Comparison of ENCODE assay signal across 8 cellular contexts in the genomic region with DNA sequence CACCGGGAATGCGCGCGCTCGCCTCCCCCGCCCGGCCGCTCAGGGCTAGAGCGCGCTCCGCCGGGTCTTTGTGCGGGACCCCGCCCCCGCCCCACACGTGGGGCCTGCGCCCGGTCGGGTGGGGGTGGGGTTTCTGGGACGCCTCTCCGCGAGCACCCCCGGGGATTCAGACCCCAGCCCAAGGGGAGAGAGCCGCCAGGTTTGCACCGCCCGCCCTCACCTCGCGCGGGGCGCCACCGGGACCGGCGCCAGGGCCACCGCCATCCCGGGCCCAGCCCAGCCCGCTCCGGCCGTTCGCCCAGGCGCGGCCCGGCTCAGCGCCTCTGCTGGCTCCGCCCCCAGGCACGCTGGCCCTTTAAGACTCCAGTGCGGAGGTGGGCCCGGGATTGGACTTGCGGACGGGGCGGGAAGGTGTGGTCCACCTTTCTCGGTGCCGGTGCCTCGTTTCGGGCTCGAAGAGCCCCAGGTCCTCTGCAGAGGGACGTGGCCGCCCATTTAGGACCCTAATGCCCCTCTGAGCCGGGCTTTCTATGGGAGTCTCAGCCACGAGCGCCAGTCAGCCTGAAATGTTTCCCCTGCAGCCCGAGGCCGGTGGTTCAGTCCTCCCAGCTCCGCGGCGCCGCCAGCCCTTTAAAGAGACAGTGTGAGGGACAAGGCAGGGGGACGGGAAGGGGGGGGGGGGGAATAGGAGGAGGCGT. TPM values are rescaled to one million over a fixed set of nuclear protein-coding genes. Genes with fewer than 3 reads are reported as not detected.
DNase-seq lines count a peak whose midpoint lies in the region; ATAC-seq and TF ChIP-seq lines count a peak whose summit lies in the region.

No MANE protein-coding gene starts in this region.

- peak overlapping the region; percentile 98 for H3K27ac ChIP-seq in cingulate gyrus (ENCODE audit: low read depth, low read length)

- peak overlapping the region; percentile 71 for H3K4me3 ChIP-seq in AG10803 (ENCODE audit: low read length)

- ATAC-seq in GM19025 (IDR thresholded peaks at IDR 0.05; ENCODE audit: low read depth, unreplicated experiment), result peak; percentile 82
- ATAC-seq in HG03175 (IDR thresholded peaks at IDR 0.05; ENCODE audit: unreplicated experiment), result peak; percentile 82
- ATAC-seq in left lobe of liver, result peak; percentile 84

- DNase-seq in AG10803 (ENCODE audit: low read depth), result peak; percentile 84
- DNase-seq in NCI-H460 (ENCODE audit: extremely low read depth, low read depth), result peak; percentile 77
- DNase-seq in activated CD4-positive, alpha-beta T cell treated with anti-CD3 and anti-CD28 coated beads for 4 hours, result peak; percentile 82 to 85
- DNase-seq in left lobe of liver (ENCODE audit: low spot score), result peak; percentile 91
- peak; percentile 82 for DNase-seq in stimulated activated CD4-positive, alpha-beta T cell treated with anti-CD3 and anti-CD28 coated beads, Interleukin-1b, Interleukin-23, amount 100 ng/mL, for 48 hours

- TF ChIP-seq CTCF in AG10803 (conservative IDR thresholded peaks at IDR 0.05; ENCODE audit: low read length), result no peak

RNA-seq across cellular contexts. Expression of gene HYAL2, which starts 1.2 kb away (rescaled TPM):
- 19.9 and 28.5 TPM in 2 replicates for total RNA-seq in NCI-H460 (2014; rRNA removed; shearing (Covaris generic))
- polyA plus RNA-seq in NCI-H460 (2014; cell fraction: nucleus; rRNA removed), result 73.3 and 105 TPM in 2 replicates
- total RNA-seq in left lobe of liver, result 21.6 TPM

RNA-seq across cellular contexts. Expression of gene TUSC2, which starts 6.7 kb away (rescaled TPM):
- total RNA-seq in NCI-H460 (2014; rRNA removed; shearing (Covaris generic)), result 15.4 and 17.6 TPM in 2 replicates
- 28.0 and 64.0 TPM in 2 replicates for polyA plus RNA-seq in NCI-H460 (2014; cell fraction: nucleus; rRNA removed)
- total RNA-seq in left lobe of liver, result 15.0 TPM

RNA-seq across cellular contexts. Expression of gene HYAL1, which starts 17.9 kb away (rescaled TPM):
- 5.9 and 6.2 TPM in 2 replicates for total RNA-seq in NCI-H460 (2014; rRNA removed; shearing (Covaris generic))
- 12.0 and 17.1 TPM in 2 replicates for polyA plus RNA-seq in NCI-H460 (2014; cell fraction: nucleus; rRNA removed)
- 140 TPM for total RNA-seq in left lobe of liver

RNA-seq across cellular contexts. Expression of gene RASSF1, which starts 19.3 kb away (rescaled TPM):
- total RNA-seq in NCI-H460 (2014; rRNA removed; shearing (Covaris generic)), result 8.9 and 9.4 TPM in 2 replicates
- polyA plus RNA-seq in NCI-H460 (2014; cell fraction: nucleus; rRNA removed), result 47.6 and 50.3 TPM in 2 replicates
- total RNA-seq in left lobe of liver, result 6.4 TPM

RNA-seq across cellular contexts. Expression of gene HYAL3, which starts 22.1 kb away (rescaled TPM):
- total RNA-seq in NCI-H460 (2014; rRNA removed; shearing (Covaris generic)), result 13.0 and 15.1 TPM in 2 replicates
- 12.4 and 15.8 TPM in 2 replicates for polyA plus RNA-seq in NCI-H460 (2014; cell fraction: nucleus; rRNA removed)
- 2.9 TPM for total RNA-seq in left lobe of liver

Comparison
In these comparisons a context has a peak if more than half of its experiments do, and no peak if none do; other contexts are left out.
1. Peak in every context shown above with its lines: DNase-seq, ATAC-seq, H3K4me3 ChIP-seq and H3K27ac ChIP-seq.
2. RNA of gene HYAL1, which starts 17.9 kb away (total RNA-seq): 140 TPM in left lobe of liver (single experiment); 5.9 to 6.2 TPM in NCI-H460; every median in the first group is over 10 times any median in the second.